Comparison of ENCODE assay signal across 10 cellular contexts in the genomic region with DNA sequence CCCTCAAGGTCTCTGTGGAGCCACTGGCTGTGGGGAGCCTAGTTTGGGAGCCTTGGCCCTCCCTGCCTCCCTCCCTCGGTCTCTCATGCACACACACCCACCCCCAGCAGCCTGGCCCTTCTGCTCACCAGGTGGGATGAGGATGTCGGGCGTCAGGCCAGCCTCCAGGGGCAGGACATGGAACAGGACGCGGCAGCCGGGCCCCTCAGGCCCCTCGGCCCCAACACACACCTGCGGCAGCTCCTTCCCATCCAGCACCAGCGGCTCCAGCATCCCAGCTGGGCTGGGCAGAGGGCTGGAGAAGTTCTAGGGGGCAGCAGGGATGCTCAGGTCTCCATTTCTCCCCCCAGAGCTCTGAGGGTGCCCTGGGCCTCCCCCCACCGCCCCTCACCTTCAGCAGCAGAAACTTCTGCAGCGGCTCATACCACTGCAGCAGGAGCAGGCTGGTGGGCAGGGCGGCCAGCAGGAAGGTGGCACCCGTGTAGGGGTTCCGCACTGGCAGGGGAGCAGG.
"Had no signal": no experiment of that assay in that cellular context is flagged by ENCODE, and none has a peak within 500 bp of the region (broad histone marks: within the 10 kb centered on the region; RNA-seq: fewer than 3 reads in every experiment).

No MANE protein-coding gene starts in this region.

- H3K36me3 ChIP-seq: pancreas, uterus had no signal

- ATAC-seq: activated CD4-positive, CD25-positive, alpha-beta regulatory T cell treated with anti-CD3 and anti-CD28 coated beads, Interleukin-2, amount 50 U/mL, for 24 hours; pancreas had no signal

- H3K9me3 ChIP-seq: pancreas, tibial nerve, uterus had no signal

- H3K4me3 ChIP-seq: pancreas, tibial nerve, uterus had no signal

- H3K4me1 ChIP-seq: pancreas, uterus had no signal

- DNase-seq: activated T-cell treated with anti-CD3 and anti-CD28 coated beads for 4 hours; amniotic stem cell; stimulated activated CD4-positive, alpha-beta T cell treated with anti-CD3 and anti-CD28 coated beads, Interleukin-12 subunit alpha, Interleukin-12 subunit beta, amount 100 ng/mL, for 4 hours; stimulated activated CD4-positive, alpha-beta T cell treated with anti-CD3 and anti-CD28 coated beads, Interleukin-1b, Interleukin-23, amount 100 ng/mL, for 48 hours; T-helper 1 cell; T-helper 9 cell; uterus had no signal

- FAIRE-seq: pancreas had no signal

- H3K27ac ChIP-seq: pancreas, tibial nerve, uterus had no signal

- H3K27me3 ChIP-seq: pancreas, tibial nerve, uterus had no signal
